10 cellular contexts compared by ENCODE assay signal in genomic region chr17:74201250-74201649, GRCh38. TPM values are rescaled to one million over a fixed set of nuclear protein-coding genes. Genes with fewer than 3 reads are reported as not detected.
DNase-seq lines count a peak whose midpoint lies in the region; ATAC-seq and TF ChIP-seq lines count a peak whose summit lies in the region.
"Had no signal": no experiment of that assay in that cellular context is flagged by ENCODE, and none has a peak within 500 bp of the region (broad histone marks: within the 10 kb centered on the region; RNA-seq: fewer than 3 reads in every experiment).

No MANE protein-coding gene starts in this region.

- POLR2A ChIA-PET in activated CD4-positive, alpha-beta T cell treated with anti-CD3 and anti-CD28 coated beads, Interleukin-2, amount 10 ng/mL, durations not matched to agents 7 days and 5 days (lab: Charles Lee), result no interaction called here

- no peak overlapping the region for H3K4me2 ChIP-seq in GM23338

- no peak overlapping the region for H2AFZ ChIP-seq in GM23338

- intact Hi-C loops in spleen (cut with DNase I; ENCODE audit: low total_unique reads), result no loop called here

- no peak for ATAC-seq in GM23338

- peaks cover 12% of the 10 kb centered on the region for H4K20me1 ChIP-seq in GM23338 (replicated peaks; ENCODE audit: insufficient read depth)

- H3K4me1 ChIP-seq in spleen (peaks cover 29 to 63% (median 51%) of the 10 kb centered on the region in 6 donors), GM23338 (ENCODE audit: insufficient read depth) (peaks cover 26% of the 10 kb centered on the region)

- H3K27ac Mint-ChIP-seq in GM23338, result no peak overlapping the region
- H3K27ac Mint-ChIP-seq in activated CD4-positive, alpha-beta T cell treated with anti-CD3 and anti-CD28 coated beads, Interleukin-2, amount 10 ng/mL, durations not matched to agents 7 days and 5 days, result no peak overlapping the region

- H3K36me3 ChIP-seq in spleen (peaks cover 0 to 21% (median 15%) of the 10 kb centered on the region in 6 donors), GM23338 (ENCODE audit: insufficient read depth) (peaks cover 24% of the 10 kb centered on the region)

- H3K4me3 Mint-ChIP-seq in GM23338, result no peak overlapping the region; the same call in 2 of the 3 replicates
- H3K4me3 Mint-ChIP-seq in activated CD4-positive, alpha-beta T cell treated with anti-CD3 and anti-CD28 coated beads, Interleukin-2, amount 10 ng/mL, durations not matched to agents 7 days and 5 days, result no peak overlapping the region

- no peak overlapping the region for H3K4me3 ChIP-seq in AG10803 (ENCODE audit: low read length)
- no peak overlapping the region for H3K4me3 ChIP-seq in epithelial cell of esophagus (ENCODE audit: low read length)
- H3K4me3 ChIP-seq in spleen, result no peak overlapping the region
- no peak overlapping the region for H3K4me3 ChIP-seq in GM23338
- H3K4me3 ChIP-seq: suprapubic skin had no signal

- H3K79me2 ChIP-seq in GM23338 (replicated peaks; ENCODE audit: insufficient read depth), result peaks cover 27% of the 10 kb centered on the region

- peaks cover 3% of the 10 kb centered on the region; the same call in 1 of the 3 replicates for H3K9me3 Mint-ChIP-seq in GM23338
- H3K9me3 Mint-ChIP-seq in activated CD4-positive, alpha-beta T cell treated with anti-CD3 and anti-CD28 coated beads, Interleukin-2, amount 10 ng/mL, durations not matched to agents 7 days and 5 days, result no peaks in the 10 kb centered on the region

- no peaks in the 10 kb centered on the region for H3K9me2 ChIP-seq in GM23338 (ENCODE audit: insufficient read depth)

- H3F3A ChIP-seq in GM23338 (replicated peaks; ENCODE audit: low read depth), result peaks cover 15% of the 10 kb centered on the region

- no peak for TF ChIP-seq POLR2A in spleen (IDR thresholded peaks at IDR 0.05)

- no peaks in the 10 kb centered on the region for H3K9me3 ChIP-seq in spleen
- H3K9me3 ChIP-seq: suprapubic skin had no signal

- H3K27ac ChIP-seq in spleen (peak overlapping the region in 1 of 8 donors; percentile 33), GM23338 (ENCODE audit: low read depth) (no peak overlapping the region)
- H3K27ac ChIP-seq: suprapubic skin had no signal

- CTCF ChIA-PET in activated CD4-positive, alpha-beta T cell treated with anti-CD3 and anti-CD28 coated beads, Interleukin-2, amount 10 ng/mL, durations not matched to agents 7 days and 5 days (lab: Charles Lee), result interaction anchor here (0.5 kb wide), 1 partner anchor 283 kb away, joined by 4 read pairs; no protein-coding TSS in a partner anchor

- 51 to 69% (median 55%) methylated on average over 8 of the region's 8 CpGs for WGBS in spleen, 5 donors

- peaks cover 28% of the 10 kb centered on the region for H3K4me1 Mint-ChIP-seq in GM23338
- peaks cover 33% of the 10 kb centered on the region for H3K4me1 Mint-ChIP-seq in activated CD4-positive, alpha-beta T cell treated with anti-CD3 and anti-CD28 coated beads, Interleukin-2, amount 10 ng/mL, durations not matched to agents 7 days and 5 days

- peaks cover 0 to 58% (median 8%) of the 10 kb centered on the region in 7 donors for H3K27me3 ChIP-seq in spleen (replicated peaks in 1 of 7)
- H3K27me3 ChIP-seq in GM23338 (ENCODE audit: insufficient read depth), result peaks cover 11% of the 10 kb centered on the region

- H3K36me3 Mint-ChIP-seq in GM23338 (ENCODE audit: low read depth), result peaks cover 29% of the 10 kb centered on the region
- H3K36me3 Mint-ChIP-seq in activated CD4-positive, alpha-beta T cell treated with anti-CD3 and anti-CD28 coated beads, Interleukin-2, amount 10 ng/mL, durations not matched to agents 7 days and 5 days (ENCODE audit: low read depth), result peaks cover 18% of the 10 kb centered on the region

- peaks cover 31% of the 10 kb centered on the region for H3K27me3 Mint-ChIP-seq in GM23338 (ENCODE audit: insufficient read depth, low read depth, poor library complexity)
- peaks cover 8% of the 10 kb centered on the region for H3K27me3 Mint-ChIP-seq in activated CD4-positive, alpha-beta T cell treated with anti-CD3 and anti-CD28 coated beads, Interleukin-2, amount 10 ng/mL, durations not matched to agents 7 days and 5 days

- TF ChIP-seq CTCF in AG10803 (conservative IDR thresholded peaks at IDR 0.05; ENCODE audit: low read length), result no peak
- no peak for TF ChIP-seq CTCF in epithelial cell of esophagus (IDR thresholded peaks at IDR 0.05; ENCODE audit: insufficient read depth, low read depth, low read length, missing control alignments)
- no peak for TF ChIP-seq CTCF in spleen (IDR thresholded peaks at IDR 0.05 in 8 of 11, conservative IDR thresholded peaks at IDR 0.05 in 3 of 11)
- TF ChIP-seq CTCF in GM23338 (conservative IDR thresholded peaks at IDR 0.05; ENCODE audit: low read depth in 2 of 2), result no peak

- DNase-seq in AG10803 (ENCODE audit: low read depth) (peak; percentile 85), NCI-H1092 (lab: John Stamatoyannopoulos, UW) (peak; percentile 88), NCI-H524 treated with DMSO at 0.1 percent for 48 hours (lab: John Stamatoyannopoulos, UW) (peak; percentile 100), epithelial cell of esophagus (ENCODE audit: low read depth) (peak; percentile 66), spleen (no peak), germinal center (ENCODE audit: low spot score) (no peak), GM23338 (ENCODE audit: low spot score) (no peak)
- no peak for DNase-seq in activated CD4-positive, alpha-beta T cell treated with anti-CD3 and anti-CD28 coated beads, Interleukin-2, amount 10 ng/mL, durations not matched to agents 7 days and 5 days
- DNase-seq: stimulated activated CD4-positive, alpha-beta T cell treated with anti-CD3 and anti-CD28 coated beads, Interleukin-4, amount 100 ng/mL, for 4 hours had no signal

TF ChIP-seq in GM23338, 12 proteins besides CTCF, POLR2A, EP300 and RAD21:
- TF ChIP-seq JUNB (IDR thresholded peaks at IDR 0.05; ENCODE audit: unreplicated experiment), result no peak

RNA-seq across cellular contexts. Expression of gene RPL38, which starts 2.2 kb away (rescaled TPM):
- total RNA-seq in spleen, result 1,000 to 10,000 TPM in 1 of 7 donors, 100 to 1,000 TPM in 6; 311 to 1,013 (median 730) TPM
- polyA plus RNA-seq in spleen (1,000 to 10,000 TPM; 2,252 to 3,463 (median 3,460) TPM), GM23338 (2016; fragmentation: Nextera tagmentation; extraction: Ambion mirVana) (5,312 and 5,616 TPM in 2 replicates)
- total RNA-seq in GM23338 (2014; rRNA removed; shearing (Covaris generic)), result 231 and 286 TPM in 2 replicates
- total RNA-seq in activated CD4-positive, alpha-beta T cell treated with anti-CD3 and anti-CD28 coated beads, Interleukin-2, amount 10 ng/mL, durations not matched to agents 7 days and 5 days, result 1,000 to 10,000 TPM; 1,114 to 1,326 TPM

RNA-seq across cellular contexts. Expression of gene TTYH2, which starts 12.1 kb away (rescaled TPM):
- 10 to 100 TPM; 15.0 to 22.7 (median 21.0) TPM for total RNA-seq in spleen
- polyA plus RNA-seq in spleen (1 to 10 TPM; 2.7 to 5.5 (median 4.0) TPM), GM23338 (2016; fragmentation: Nextera tagmentation; extraction: Ambion mirVana) (1.4 and 2.1 TPM in 2 replicates)
- total RNA-seq in GM23338 (2014; rRNA removed; shearing (Covaris generic)), result 3.9 and 5.2 TPM in 2 replicates
- total RNA-seq in activated CD4-positive, alpha-beta T cell treated with anti-CD3 and anti-CD28 coated beads, Interleukin-2, amount 10 ng/mL, durations not matched to agents 7 days and 5 days, result 10 to 100 TPM; 10.2 to 11.9 TPM

Comparison
In these comparisons a context has a peak if more than half of its experiments do, and no peak if none do; other contexts are left out.
1. DNase-seq: peak in AG10803 (single experiment), NCI-H1092 (single experiment), NCI-H524 treated with DMSO at 0.1 percent for 48 hours (single experiment) and epithelial cell of esophagus (single experiment); none in spleen (single experiment), germinal center (single experiment), GM23338 (single experiment) and activated CD4-positive, alpha-beta T cell treated with anti-CD3 and anti-CD28 coated beads, Interleukin-2, amount 10 ng/mL, durations not matched to agents 7 days and 5 days (single experiment).